Comparison of ENCODE assay signal across 10 cellular contexts in genomic region chr2:129061079-129061785, GRCh38.
DNase-seq lines count a peak whose midpoint lies in the region; ATAC-seq, FAIRE-seq and TF ChIP-seq lines count a peak whose summit lies in the region.
"Had no signal": no experiment of that assay in that cellular context is flagged by ENCODE, and none has a peak within 500 bp of the region (broad histone marks: within the 10 kb centered on the region; RNA-seq: fewer than 3 reads in every experiment).

No MANE protein-coding gene starts in this region.

- CTCF ChIA-PET in BJ (lab: Yijun Ruan, JAX), result no interaction called here
- CTCF ChIA-PET in K562 (lab: Yijun Ruan, JAX; ENCODE audit: low intra/inter-chr PET ratio), result no interaction called here

- TF ChIP-seq EP300 in K562 (IDR thresholded peaks at IDR 0.05; ENCODE audit: low read length) (no peak), gastroesophageal sphincter (IDR thresholded peaks at IDR 0.05) (no peak)

- H3K9ac ChIP-seq in Karpas-422 (ENCODE audit: low read length) (no peak overlapping the region), K562 (ENCODE audit: insufficient read depth in 1 of 2, low read depth in 2 of 2, low read length in 2 of 2) (no peak overlapping the region)

- H2AFZ ChIP-seq in Karpas-422 (ENCODE audit: low read length) (no peak overlapping the region), K562 (ENCODE audit: low read depth, low read length) (no peak overlapping the region)

- TF ChIP-seq RAD21 in K562 (CRISPR knock-in tag; conservative IDR thresholded peaks at IDR 0.05 in 1 of 2, IDR thresholded peaks at IDR 0.05 in 1 of 2), result no peak; a peak in 1 of 4 replicates

- no peak overlapping the region for H3K4me2 ChIP-seq in Karpas-422 (ENCODE audit: low read depth, low read length, poor library complexity, severe bottlenecking)
- H3K4me2 ChIP-seq in K562 (ENCODE audit: insufficient read depth, low read length), result no peak overlapping the region

- H3K4me1 ChIP-seq in Karpas-422 (ENCODE audit: low read length) (no peaks in the 10 kb centered on the region), K562 (replicated peaks in 1 of 2; ENCODE audit: control insufficient read depth in 2 of 2, insufficient read depth in 2 of 2, low read length in 2 of 2) (no peaks in the 10 kb centered on the region), gastroesophageal sphincter (no peaks in the 10 kb centered on the region)

- no peaks in the 10 kb centered on the region for H3K9me1 ChIP-seq in K562 (ENCODE audit: control insufficient read depth, insufficient read depth, low read length)

- peak; percentile 84 for ATAC-seq in GM21526 (IDR thresholded peaks at IDR 0.05; ENCODE audit: low FRiP score, unreplicated experiment)
- peak; percentile 56; the same call in 2 of the 3 replicates for ATAC-seq in K562
- ATAC-seq in gastroesophageal sphincter, result no peak
- no peak for ATAC-seq in HG03135 (IDR thresholded peaks at IDR 0.05; ENCODE audit: unreplicated experiment)

- TF ChIP-seq POLR2A in K562 (conservative IDR thresholded peaks at IDR 0.05) (no peak), gastroesophageal sphincter (IDR thresholded peaks at IDR 0.05) (no peak)

- H3K9me2 ChIP-seq in Karpas-422 (replicated peaks; ENCODE audit: insufficient read depth, low read length), result no peaks in the 10 kb centered on the region

- TF ChIP-seq CTCF in BJ (IDR thresholded peaks at IDR 0.05; ENCODE audit: insufficient read depth, low read depth, low read length), result no peak
- TF ChIP-seq CTCF in K562 (IDR thresholded peaks at IDR 0.05 in 2 of 3, conservative IDR thresholded peaks at IDR 0.05 in 1 of 3; ENCODE audit: insufficient read depth in 2 of 3, low read depth in 1 of 3, low read length in 3 of 3), result no peak
- no peak for TF ChIP-seq CTCF in gastroesophageal sphincter (IDR thresholded peaks at IDR 0.05)

- H3K9me3 ChIP-seq in Karpas-422 (ENCODE audit: low read length) (no peaks in the 10 kb centered on the region), K562 (replicated peaks; ENCODE audit: control insufficient read depth, insufficient read depth, low read depth, low read length) (no peaks in the 10 kb centered on the region), gastroesophageal sphincter (no peaks in the 10 kb centered on the region)

- H3K36me3 ChIP-seq in BJ (ENCODE audit: control insufficient read depth, insufficient read depth, low read length), result no peaks in the 10 kb centered on the region
- no peaks in the 10 kb centered on the region for H3K36me3 ChIP-seq in Karpas-422 (ENCODE audit: insufficient read depth, low read length)
- H3K36me3 ChIP-seq in K562 (ENCODE audit: control insufficient read depth, insufficient read depth, low read length), result no peaks in the 10 kb centered on the region
- H3K36me3 ChIP-seq in gastroesophageal sphincter, result no peaks in the 10 kb centered on the region

- H3K27me3 ChIP-seq in BJ (ENCODE audit: control insufficient read depth, insufficient read depth, low read length), result no peaks in the 10 kb centered on the region
- no peaks in the 10 kb centered on the region for H3K27me3 ChIP-seq in Karpas-422 (ENCODE audit: low read length)
- peaks cover 0 to 17% of the 10 kb centered on the region in 2 experiments; a peak in 1 of 5 replicates for H3K27me3 ChIP-seq in K562 (ENCODE audit: control insufficient read depth in 2 of 2, insufficient read depth in 2 of 2, low read length in 2 of 2)
- H3K27me3 ChIP-seq in gastroesophageal sphincter, result no peaks in the 10 kb centered on the region

- H3K79me2 ChIP-seq in Karpas-422 (ENCODE audit: low read length) (no peaks in the 10 kb centered on the region), K562 (ENCODE audit: control insufficient read depth, insufficient read depth, low read length) (no peaks in the 10 kb centered on the region)

- BruUV-seq in K562 (replicated peaks; lab: Mats Ljungman, UMichigan), result no TSS peak

- intact Hi-C loops in K562 (cut with micrococcal nuclease), result no loop called here

- no peak for FAIRE-seq in K562 (lab: Jason Lieb, UNC)

- in situ Hi-C loops in K562 (cut with MboI), result no loop called here

- WGBS in K562 (ENCODE audit: insufficient coverage, low coverage, missing lambda C conversion rate), result 0% methylated on average over 5 of the region's 5 CpGs
- WGBS in gastroesophageal sphincter (ENCODE audit: low coverage in 1 of 2), 2 donors, result 35 to 56% methylated on average over 4 to 5 of the region's 5 CpGs

- H4K20me1 ChIP-seq in Karpas-422 (ENCODE audit: insufficient read depth, low read depth, low read length) (no peaks in the 10 kb centered on the region), K562 (replicated peaks; ENCODE audit: control insufficient read depth, insufficient read depth, low read length) (no peaks in the 10 kb centered on the region; the same call in 1 of the 2 replicates)

- H3K4me3 ChIP-seq in BJ (ENCODE audit: low read depth, low read length), result no peak overlapping the region
- H3K4me3 ChIP-seq in Karpas-422 (ENCODE audit: low read length), result no peak overlapping the region
- no peak overlapping the region for H3K4me3 ChIP-seq in K562
- no peak overlapping the region for H3K4me3 ChIP-seq in gastroesophageal sphincter

- POLR2A ChIA-PET in BJ (lab: Charles Lee) (no interaction called here), K562 (lab: Yijun Ruan, JAX) (no interaction called here)

- peak; percentile 4 for DNase-seq in BJ (ENCODE audit: low read depth)
- peak; percentile 34 for DNase-seq in Karpas-422
- peak in 2 of 4 experiments; percentile 7 to 17 for DNase-seq in K562 (ENCODE audit: extremely low read depth in 1 of 4, low spot score in 3 of 4)
- no peak for DNase-seq in GDM1 (lab: John Stamatoyannopoulos, UW)
- no peak for DNase-seq in NCI-H2171 treated with DMSO at 0.1 percent for 48 hours (lab: John Stamatoyannopoulos, UW)
- DNase-seq: NCI-H1417 treated with DMSO at 0.1 percent for 48 hours, T-helper 9 cell had no signal

- H3K27ac ChIP-seq in Karpas-422 (ENCODE audit: low read length), result no peak overlapping the region
- no peak overlapping the region for H3K27ac ChIP-seq in K562 (ENCODE audit: extremely low read depth, low read depth, low read length)
- H3K27ac ChIP-seq in gastroesophageal sphincter, result no peak overlapping the region

TF ChIP-seq in K562, 482 proteins besides CTCF, POLR2A, EP300 and RAD21:
- TF ChIP-seq RNF2 (IDR thresholded peaks at IDR 0.05), result 0 out of 2 replicates have a peak, but pooled peaks have one; percentile 17
- peak; percentile 47 for TF ChIP-seq FOSL1 (tag; conservative IDR thresholded peaks at IDR 0.05)
- TF ChIP-seq ZNF212 (CRISPR knock-in tag; IDR thresholded peaks at IDR 0.05), result no peak
- no peak for TF ChIP-seq NR2F6 (CRISPR knock-in tag; IDR thresholded peaks at IDR 0.05)
- TF ChIP-seq ATF3 (IDR thresholded peaks at IDR 0.05), result peak; percentile 68
- no peak for TF ChIP-seq ATF3 (CRISPR knock-in tag; conservative IDR thresholded peaks at IDR 0.05)
- peak; percentile 66; the same call in 1 of the 2 replicates for TF ChIP-seq JUND (IDR thresholded peaks at IDR 0.05; ENCODE audit: borderline replicate concordance, low read depth, low read length)
- TF ChIP-seq JUND (tag; IDR thresholded peaks at IDR 0.05; ENCODE audit: borderline replicate concordance, low read depth, low read length), result peak; percentile 86; the same call in 2 of the 3 replicates

Comparison
In these comparisons a context has a peak if more than half of its experiments do, and no peak if none do; other contexts are left out.
1. DNase-seq: peak in BJ (single experiment) and Karpas-422 (single experiment); none in GDM1 (single experiment) and NCI-H2171 treated with DMSO at 0.1 percent for 48 hours (single experiment).
2. ATAC-seq: peak in GM21526 (single experiment) and K562 (single experiment); none in gastroesophageal sphincter (single experiment) and HG03135 (single experiment).